ENCODE assay signal across 21 cellular contexts in genomic region chr20:7723284-7723683, GRCh38.
A peak's percentile ranks its signal among the peaks of the same experiment; 100 is the strongest.
DNase-seq lines count a peak whose midpoint lies in the region; ATAC-seq, FAIRE-seq and TF ChIP-seq lines count a peak whose summit lies in the region.
"Had no signal": no experiment of that assay in that cellular context is flagged by ENCODE, and none has a peak within 500 bp of the region (broad histone marks: within the 10 kb centered on the region; RNA-seq: fewer than 3 reads in every experiment).

No MANE protein-coding gene starts in this region.

- no peak overlapping the region for H3K56ac ChIP-seq in H9 (ENCODE audit: insufficient read length, low read depth, low read length)

- no peaks in the 10 kb centered on the region for H3K79me1 ChIP-seq in H9 (ENCODE audit: insufficient read depth, low read depth, low read length, poor library complexity, severe bottlenecking)

- no peak overlapping the region for H3K14ac ChIP-seq in H9 (ENCODE audit: insufficient read depth, low read length)

- no peak overlapping the region for H3K4ac ChIP-seq in H9 (ENCODE audit: low read depth, low read length)

- TF ChIP-seq CTCF in mammary epithelial cell (conservative IDR thresholded peaks at IDR 0.05 in 1 of 2, IDR thresholded peaks at IDR 0.05 in 1 of 2; ENCODE audit: extremely low read depth in 1 of 2, insufficient read depth in 1 of 2, low read depth in 1 of 2, low read length in 2 of 2), result no peak
- no peak for TF ChIP-seq CTCF in fibroblast of villous mesenchyme (IDR thresholded peaks at IDR 0.05; ENCODE audit: insufficient read depth, low read depth, low read length)
- no peak for TF ChIP-seq CTCF in H9 (conservative IDR thresholded peaks at IDR 0.05)
- TF ChIP-seq CTCF in MM.1S (IDR thresholded peaks at IDR 0.05; ENCODE audit: low read length), result no peak

- WGBS in mammary epithelial cell (ENCODE audit: low coverage, missing lambda C conversion rate), result 8% methylated on average over 1 of the region's 1 CpG
- no CpG with 5 or more reads among the region's 1 CpG for WGBS in H9 (ENCODE audit: extremely low coverage, insufficient read length, low lambda C conversion rate)

- intact Hi-C loops in left ventricle myocardium superior (cut with micrococcal nuclease), result no loop called here
- intact Hi-C loops in cardiac septum (cut with DNase I), result loop anchor here (5.0 to 10.0 kb wide), 2 partner anchors 71 to 132 kb away; no protein-coding TSS in a partner anchor
- intact Hi-C loops in mammary epithelial cell (cut with micrococcal nuclease), result no loop called here

- no peaks in the 10 kb centered on the region for H3K27me3 Mint-ChIP-seq in H9 (ENCODE audit: low read depth)
- H3K27me3 Mint-ChIP-seq: activated CD8-positive, alpha-beta T cell treated with anti-CD3 and anti-CD28 coated beads for 36 hours; activated T-cell treated with anti-CD3 and anti-CD28 coated beads, Interleukin-2, amount 50 U/mL, for 24 hours had no signal

- H3F3A ChIP-seq in MM.1S (ENCODE audit: insufficient read depth, low read length), result no peaks in the 10 kb centered on the region

- H3K27ac Mint-ChIP-seq in H9, result no peak overlapping the region
- H3K27ac Mint-ChIP-seq: activated CD8-positive, alpha-beta T cell treated with anti-CD3 and anti-CD28 coated beads for 36 hours; activated naive CD4-positive, alpha-beta T cell treated with anti-CD3 and anti-CD28 coated beads for 36 hours; activated T-cell treated with anti-CD3 and anti-CD28 coated beads, Interleukin-2, amount 50 U/mL, for 24 hours; CD8-positive, alpha-beta T cell; T-helper 1 cell treated with Interleukin-12 subunit alpha and Interleukin-12 subunit beta and Interleukin-4 antibody, amounts not matched to agents 30 μg/mL and 1 μg/mL, for 36 hours had no signal

- H3K9ac ChIP-seq in mammary epithelial cell (ENCODE audit: insufficient read depth, low read length) (no peak overlapping the region), H9 (ENCODE audit: extremely low read depth, insufficient read length, low read length) (no peak overlapping the region), MM.1S (ENCODE audit: low read length) (no peak overlapping the region)

- H3K9me3 ChIP-seq in mammary epithelial cell (replicated peaks; ENCODE audit: insufficient read depth, low read length) (no peaks in the 10 kb centered on the region), H9 (ENCODE audit: control insufficient read depth, low read depth, low read length) (no peaks in the 10 kb centered on the region), MM.1S (replicated peaks; ENCODE audit: insufficient read depth, low read length) (no peaks in the 10 kb centered on the region)
- H3K9me3 ChIP-seq: neutrophil, SJSA1 had no signal

- dilution Hi-C loops in mammary epithelial cell (cut with HindIII; ENCODE audit: low sequenced_read_pairs), result no loop called here

- H3K4me3 Mint-ChIP-seq in H9, result no peak overlapping the region
- H3K4me3 Mint-ChIP-seq: activated CD8-positive, alpha-beta T cell treated with anti-CD3 and anti-CD28 coated beads for 36 hours; activated naive CD4-positive, alpha-beta T cell treated with anti-CD3 and anti-CD28 coated beads for 36 hours; activated T-cell treated with anti-CD3 and anti-CD28 coated beads, Interleukin-2, amount 50 U/mL, for 24 hours; CD8-positive, alpha-beta T cell; T-helper 1 cell treated with Interleukin-12 subunit alpha and Interleukin-12 subunit beta and Interleukin-4 antibody, amounts not matched to agents 30 μg/mL and 1 μg/mL, for 36 hours had no signal

- H3K27ac ChIP-seq in mammary epithelial cell (ENCODE audit: insufficient read depth, low read depth, low read length) (no peak overlapping the region), H9 (ENCODE audit: insufficient read length, low read depth, low read length) (no peak overlapping the region), MM.1S (ENCODE audit: low read length) (no peak overlapping the region)
- H3K27ac ChIP-seq: neutrophil, SJSA1 had no signal

- H2BK20ac ChIP-seq in H9 (ENCODE audit: low read depth, low read length, poor library complexity, severe bottlenecking), result no peak overlapping the region

- H4K20me1 ChIP-seq in mammary epithelial cell (ENCODE audit: insufficient read depth, low read length), result no peaks in the 10 kb centered on the region
- H4K20me1 ChIP-seq in H9 (ENCODE audit: control insufficient read depth, insufficient read depth, insufficient read length), result no peaks in the 10 kb centered on the region
- H4K20me1 ChIP-seq in MM.1S (ENCODE audit: insufficient read depth, low read length), result no peaks in the 10 kb centered on the region

- H3K79me2 ChIP-seq in mammary epithelial cell (ENCODE audit: insufficient read depth, low read length) (no peaks in the 10 kb centered on the region), H9 (ENCODE audit: insufficient read depth, low read length) (no peaks in the 10 kb centered on the region), MM.1S (ENCODE audit: low read length) (no peaks in the 10 kb centered on the region)

- H3K27me3 ChIP-seq in mammary epithelial cell (ENCODE audit: insufficient read depth, low read length) (no peaks in the 10 kb centered on the region), H9 (ENCODE audit: insufficient read depth, low read length) (no peaks in the 10 kb centered on the region), MM.1S (replicated peaks; ENCODE audit: insufficient read depth, low read length) (no peaks in the 10 kb centered on the region)
- H3K27me3 ChIP-seq: neutrophil, SJSA1 had no signal

- no peaks in the 10 kb centered on the region for H3K23me2 ChIP-seq in H9 (ENCODE audit: insufficient read length, low read depth, low read length, poor library complexity, severe bottlenecking)

- no peaks in the 10 kb centered on the region for H3K9me3 Mint-ChIP-seq in H9
- H3K9me3 Mint-ChIP-seq: activated CD8-positive, alpha-beta T cell treated with anti-CD3 and anti-CD28 coated beads for 36 hours; activated naive CD4-positive, alpha-beta T cell treated with anti-CD3 and anti-CD28 coated beads for 36 hours had no signal

- DNase-seq in left ventricle myocardium superior, result no peak
- DNase-seq in cardiac septum (ENCODE audit: low spot score), result no peak
- DNase-seq in mammary epithelial cell, result peak; percentile 72
- peak; percentile 20 for DNase-seq in fibroblast of villous mesenchyme (ENCODE audit: low read depth)
- no peak for DNase-seq in urothelium cell line (ENCODE audit: low spot score)
- no peak for DNase-seq in H9
- no peak for DNase-seq in MM.1S
- DNase-seq: activated CD8-positive, alpha-beta T cell treated with anti-CD3 and anti-CD28 coated beads for 36 hours; activated naive CD4-positive, alpha-beta T cell treated with anti-CD3 and anti-CD28 coated beads for 36 hours; activated T-cell treated with anti-CD3 and anti-CD28 coated beads, Interleukin-2, amount 50 U/mL, for 24 hours; CD8-positive, alpha-beta T cell; DMS79 treated with DMSO at 0.1 percent for 48 hours; NCI-H1105; NCI-H526; OCI-M1; stimulated activated CD4-positive, alpha-beta T cell treated with anti-CD3 and anti-CD28 coated beads, Interleukin-15, amount 100 ng/mL, for 24 hours had no signal

- H3K4me1 ChIP-seq in mammary epithelial cell (ENCODE audit: insufficient read depth, low read length), result peaks cover 6% of the 10 kb centered on the region
- H3K4me1 ChIP-seq in H9 (ENCODE audit: insufficient read depth, low read length), result no peaks in the 10 kb centered on the region
- no peaks in the 10 kb centered on the region for H3K4me1 ChIP-seq in MM.1S (ENCODE audit: low read length)
- H3K4me1 ChIP-seq: SJSA1 had no signal

- no peak overlapping the region for H4K91ac ChIP-seq in H9 (ENCODE audit: insufficient read length, low read depth, low read length)

- in situ Hi-C loops in mammary epithelial cell (cut with MboI; ENCODE audit: low sequenced_read_pairs in 2 of 2), result no loop called here

- H3K36me3 ChIP-seq in mammary epithelial cell (ENCODE audit: insufficient read depth, low read length) (no peaks in the 10 kb centered on the region), MM.1S (replicated peaks; ENCODE audit: insufficient read depth, low read length) (no peaks in the 10 kb centered on the region)
- H3K36me3 ChIP-seq: neutrophil, SJSA1 had no signal

- no peaks in the 10 kb centered on the region for H3K9me2 ChIP-seq in MM.1S (replicated peaks; ENCODE audit: insufficient read depth, low read length)

- H3K4me3 ChIP-seq in mammary epithelial cell (replicated peaks in 1 of 3; ENCODE audit: insufficient read depth in 1 of 3, low read depth in 2 of 3, low read length in 3 of 3), result no peak overlapping the region
- H3K4me3 ChIP-seq in fibroblast of villous mesenchyme (ENCODE audit: low read depth, low read length), result no peak overlapping the region
- no peak overlapping the region for H3K4me3 ChIP-seq in MM.1S (ENCODE audit: low read length)
- H3K4me3 ChIP-seq: K562, SJSA1 had no signal

- H3K18ac ChIP-seq in H9 (ENCODE audit: insufficient read length, low read depth, low read length), result no peak overlapping the region

- peak; percentile 19 for ATAC-seq in left ventricle myocardium superior
- ATAC-seq in HG03196 (IDR thresholded peaks at IDR 0.05; ENCODE audit: unreplicated experiment), result no peak
- ATAC-seq: activated CD8-positive, alpha-beta T cell treated with anti-CD3 and anti-CD28 coated beads for 36 hours; CD8-positive, alpha-beta T cell; K562 had no signal

- FAIRE-seq in urothelium cell line (lab: Jason Lieb, UNC), result peak; percentile 35
- FAIRE-seq: K562 had no signal

- H2BK15ac ChIP-seq in H9 (ENCODE audit: low read depth, low read length), result no peak overlapping the region

- no TSS peak for BruUV-seq in mammary epithelial cell (replicated peaks; lab: Mats Ljungman, UMichigan)

- H3T11ph ChIP-seq in H9 (ENCODE audit: low read length), result no peak overlapping the region

- H4K8ac ChIP-seq in H9 (replicated peaks; ENCODE audit: insufficient read length, low read depth, low read length), result no peak overlapping the region

- H2BK12ac ChIP-seq in H9 (ENCODE audit: insufficient read length, low read depth, low read length), result no peak overlapping the region

- no peaks in the 10 kb centered on the region for H3K4me1 Mint-ChIP-seq in H9

- no peak overlapping the region for H2AK5ac ChIP-seq in H9 (ENCODE audit: insufficient read length, low read length)

- H2AFZ ChIP-seq in mammary epithelial cell (ENCODE audit: low read depth, low read length), result peak overlapping the region; percentile 41
- H2AFZ ChIP-seq in H9 (ENCODE audit: low read length), result no peak overlapping the region
- H2AFZ ChIP-seq in MM.1S (ENCODE audit: low read length), result no peak overlapping the region

- no peak overlapping the region for H4K5ac ChIP-seq in H9 (ENCODE audit: insufficient read length, low read depth, low read length)

- H2BK5ac ChIP-seq in H9 (ENCODE audit: insufficient read length, low read length), result no peak overlapping the region

- no peak overlapping the region for H3K23ac ChIP-seq in H9 (ENCODE audit: insufficient read length, low read depth, low read length)

- H3K4me2 ChIP-seq in mammary epithelial cell (ENCODE audit: insufficient read depth, low read depth, low read length) (no peak overlapping the region), H9 (ENCODE audit: insufficient read depth, insufficient read length, low read length) (no peak overlapping the region), MM.1S (ENCODE audit: low read depth, low read length) (no peak overlapping the region)

- CTCF ChIA-PET in mammary epithelial cell (lab: Charles Lee; ENCODE audit: low non-redundant PET), result no interaction called here

- no peak overlapping the region for H2BK120ac ChIP-seq in H9 (ENCODE audit: low read depth, low read length, poor library complexity, severe bottlenecking)

- H3K36me3 Mint-ChIP-seq in H9 (ENCODE audit: insufficient read depth in 1 of 3, low read depth in 3 of 3), result no peaks in the 10 kb centered on the region
- H3K36me3 Mint-ChIP-seq: CD8-positive, alpha-beta T cell had no signal

Comparison
In these comparisons a context has a peak if more than half of its experiments do, and no peak if none do; other contexts are left out.
1. DNase-seq: peak in mammary epithelial cell (single experiment) and fibroblast of villous mesenchyme (single experiment); none in left ventricle myocardium superior (single experiment), cardiac septum (single experiment), urothelium cell line (single experiment), H9 (single experiment) and MM.1S (single experiment).